In the genomic region with DNA sequence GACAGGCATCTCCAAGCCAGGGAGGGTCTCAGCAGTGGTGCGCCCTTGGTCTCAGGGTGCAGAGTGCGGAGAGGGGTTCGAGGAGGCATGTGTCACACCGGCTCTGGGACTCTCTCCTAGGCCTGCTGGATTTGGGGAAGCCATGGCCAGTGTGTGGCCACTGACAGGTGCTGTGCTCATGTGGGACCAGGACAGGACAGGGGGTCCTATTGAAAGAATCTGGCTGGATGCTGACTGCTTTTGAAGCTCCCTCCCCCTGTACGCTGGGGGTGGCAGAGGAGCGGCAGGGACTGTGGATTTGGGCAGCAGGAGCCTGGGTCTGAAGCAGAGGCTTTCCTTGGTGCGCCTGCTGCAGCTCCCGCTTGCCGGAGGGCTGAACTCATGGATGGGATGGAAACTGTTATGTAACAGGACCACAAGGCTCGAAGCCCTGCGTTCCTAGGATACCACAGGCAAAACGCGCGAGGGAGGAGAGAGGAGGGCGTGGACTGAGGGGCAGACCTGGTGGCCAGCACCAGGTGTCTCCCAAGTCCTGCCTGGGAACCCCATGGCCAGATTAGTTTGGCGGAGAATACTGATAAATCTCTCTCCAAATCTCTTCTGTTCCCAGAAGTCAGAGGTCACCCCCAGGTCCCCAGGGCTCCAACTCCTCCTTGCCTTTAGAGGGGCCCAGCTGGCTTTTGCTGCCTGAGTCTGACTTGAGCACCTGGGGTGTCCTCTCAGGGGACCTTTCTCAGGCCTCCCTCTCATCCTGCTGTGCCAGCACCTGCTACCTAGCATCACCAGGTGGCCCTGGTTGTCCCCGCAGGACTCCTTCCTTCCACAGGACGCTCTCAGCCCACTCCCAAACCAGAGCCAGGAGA, we compare ENCODE assay signal across 9 cellular contexts. TPM values are rescaled to one million over a fixed set of nuclear protein-coding genes. Genes with fewer than 3 reads are reported as not detected.
A peak's percentile ranks its signal among the peaks of the same experiment; 100 is the strongest.
DNase-seq lines count a peak whose midpoint lies in the region; ATAC-seq and TF ChIP-seq lines count a peak whose summit lies in the region.
"Had no signal": no experiment of that assay in that cellular context is flagged by ENCODE, and none has a peak within 500 bp of the region (broad histone marks: within the 10 kb centered on the region; RNA-seq: fewer than 3 reads in every experiment).

No MANE protein-coding gene starts in this region.

- no peak overlapping the region for H3K4me3 Mint-ChIP-seq in activated naive CD8-positive, alpha-beta T cell treated with anti-CD3 and anti-CD28 coated beads, Interleukin-2, amount 50 U/mL, for 24 hours

- no peak overlapping the region for H3K27ac Mint-ChIP-seq in activated naive CD8-positive, alpha-beta T cell treated with anti-CD3 and anti-CD28 coated beads, Interleukin-2, amount 50 U/mL, for 24 hours

- H3K4me1 ChIP-seq in aorta (ENCODE audit: control insufficient read depth in 1 of 2, insufficient read depth in 2 of 2, low read length in 2 of 2) = no peaks in the 10 kb centered on the region

- H3K27me3 Mint-ChIP-seq in activated naive CD8-positive, alpha-beta T cell treated with anti-CD3 and anti-CD28 coated beads, Interleukin-2, amount 50 U/mL, for 24 hours = peaks cover 9% of the 10 kb centered on the region

- H3K4me1 Mint-ChIP-seq in activated naive CD8-positive, alpha-beta T cell treated with anti-CD3 and anti-CD28 coated beads, Interleukin-2, amount 50 U/mL, for 24 hours = no peaks in the 10 kb centered on the region

- no peaks in the 10 kb centered on the region for H3K36me3 ChIP-seq in aorta (ENCODE audit: control insufficient read depth in 1 of 2, insufficient read depth in 2 of 2, low read length in 1 of 2)

- ATAC-seq in Right ventricle myocardium inferior (peak; percentile 60), aorta (ENCODE audit: low FRiP score) (peak; percentile 52)
- ATAC-seq in activated naive CD8-positive, alpha-beta T cell treated with anti-CD3 and anti-CD28 coated beads, Interleukin-2, amount 50 U/mL, for 24 hours = no peak

- no peaks in the 10 kb centered on the region for H3K36me3 Mint-ChIP-seq in activated naive CD8-positive, alpha-beta T cell treated with anti-CD3 and anti-CD28 coated beads, Interleukin-2, amount 50 U/mL, for 24 hours (ENCODE audit: low read depth)

- TF ChIP-seq CTCF in choroid plexus epithelial cell (conservative IDR thresholded peaks at IDR 0.05; ENCODE audit: low read depth, low read length) = no peak
- TF ChIP-seq CTCF in GM20000 (IDR thresholded peaks at IDR 0.05; ENCODE audit: extremely low read depth, missing control alignments) = no peak

- H3K4me3 ChIP-seq in choroid plexus epithelial cell (ENCODE audit: low read depth, low read length) (peak overlapping the region; percentile 26), aorta (ENCODE audit: low read length in 2 of 2) (peak overlapping the region; percentile 5 to 24)
- H3K4me3 ChIP-seq: mucosa of descending colon had no signal

- no peaks in the 10 kb centered on the region for H3K27me3 ChIP-seq in aorta (ENCODE audit: control insufficient read depth in 1 of 2, insufficient read depth in 2 of 2, low read length in 1 of 2)

- intact Hi-C loops in Right ventricle myocardium inferior (cut with DNase I) (loop anchor here (1.0 to 5.0 kb wide), 2 partner anchors 13 to 66 kb away; a partner anchor contains a TSS), cardiac septum (cut with DNase I) (no loop called here), aorta (cut with DNase I) (loop anchor here in 1 of 2 donors (5.0 kb wide), 1 partner anchor 66 kb away; a partner anchor contains a TSS)

- H3K27ac ChIP-seq in aorta (ENCODE audit: low read depth in 1 of 2, low read length in 2 of 2) = peak overlapping the region in 1 of 2 donors; percentile 43

- H3K9me3 Mint-ChIP-seq in activated naive CD8-positive, alpha-beta T cell treated with anti-CD3 and anti-CD28 coated beads, Interleukin-2, amount 50 U/mL, for 24 hours = no peaks in the 10 kb centered on the region

- no peaks in the 10 kb centered on the region for H3K9me3 ChIP-seq in aorta (ENCODE audit: control insufficient read depth, low read length)
- H3K9me3 ChIP-seq: mucosa of descending colon had no signal

- WGBS in aorta, 2 donors = 21 to 27% methylated on average over 17 to 18 of the region's 18 CpGs

- DNase-seq in Right ventricle myocardium inferior (ENCODE audit: missing footprints) = no peak
- DNase-seq in cardiac septum (ENCODE audit: low spot score) = no peak
- DNase-seq in choroid plexus epithelial cell (ENCODE audit: low read depth) = peak; percentile 68
- DNase-seq in midbrain (lab: John Stamatoyannopoulos, UW) = peak; percentile 73
- DNase-seq in aorta = peak in 1 of 2 donors; percentile 70
- DNase-seq in activated naive CD8-positive, alpha-beta T cell treated with anti-CD3 and anti-CD28 coated beads, Interleukin-2, amount 50 U/mL, for 24 hours = no peak
- DNase-seq in GM20000 (ENCODE audit: low spot score) = no peak
- no peak for DNase-seq in OCI-M2 (lab: John Stamatoyannopoulos, UW; ENCODE audit: unreplicated experiment)

RNA-seq across cellular contexts. Expression of a gene that starts 13.8 kb away (rescaled TPM):
- total RNA-seq in Right ventricle myocardium inferior (23.5 TPM), cardiac septum (14.0 TPM), aorta (10 to 100 TPM in 1 of 2 donors, 1 to 10 TPM in 1; 8.6 to 23.3 TPM)
- polyA plus RNA-seq in aorta = 10 to 100 TPM in 1 of 2 donors, 1 to 10 TPM in 1; 9.0 to 19.4 TPM

Comparison
In these comparisons a context has a peak if more than half of its experiments do, and no peak if none do; other contexts are left out.
1. DNase-seq: peak in choroid plexus epithelial cell (single experiment) and midbrain (single experiment); none in Right ventricle myocardium inferior (single experiment), cardiac septum (single experiment), activated naive CD8-positive, alpha-beta T cell treated with anti-CD3 and anti-CD28 coated beads, Interleukin-2, amount 50 U/mL, for 24 hours (single experiment), GM20000 (single experiment) and OCI-M2 (single experiment).